ENCODE assay signal across 12 cellular contexts in genomic region chr11:67532889-67533288, GRCh38. TPM values are rescaled to one million over a fixed set of nuclear protein-coding genes. Genes with fewer than 3 reads are reported as not detected.
"Had no signal": no experiment of that assay in that cellular context is flagged by ENCODE, and none has a peak within 500 bp of the region (broad histone marks: within the 10 kb centered on the region; RNA-seq: fewer than 3 reads in every experiment).

No MANE protein-coding gene starts in this region.

- H3K4me2 ChIP-seq: GM23338 had no signal

- FAIRE-seq: H1, H54 had no signal

- H3K9ac ChIP-seq: GM23248 had no signal

- H3K4me3 ChIP-seq: GM23248, GM23338, HAP-1 had no signal

- H2AFZ ChIP-seq: GM23248, GM23338 had no signal

- H3K4me1 ChIP-seq: HAP-1 had no signal

- H3K27ac Mint-ChIP-seq: GM23338, H9, HFFc6 had no signal

- ATAC-seq: GM23338, HCT116 had no signal

- H3K4me3 Mint-ChIP-seq: GM23338, H9, HFFc6 had no signal

- H3K36me3 ChIP-seq: HAP-1 had no signal

- DNase-seq: GM23248, GOT3, H7, H9, HCEC 1CT, HFFc6 had no signal

- H3K27ac ChIP-seq: GM23248 had no signal

- H3K4me1 Mint-ChIP-seq: GM23338 had no signal

RNA-seq across cellular contexts. Expression of gene CABP2, which starts 9.6 kb away (rescaled TPM):
- total RNA-seq: GM23248, GM23338, H1, H4, H7, H9, HFFc6 had no signal
- polyA plus RNA-seq: GM23248, GM23338, H1 had no signal
